In the genomic region with DNA sequence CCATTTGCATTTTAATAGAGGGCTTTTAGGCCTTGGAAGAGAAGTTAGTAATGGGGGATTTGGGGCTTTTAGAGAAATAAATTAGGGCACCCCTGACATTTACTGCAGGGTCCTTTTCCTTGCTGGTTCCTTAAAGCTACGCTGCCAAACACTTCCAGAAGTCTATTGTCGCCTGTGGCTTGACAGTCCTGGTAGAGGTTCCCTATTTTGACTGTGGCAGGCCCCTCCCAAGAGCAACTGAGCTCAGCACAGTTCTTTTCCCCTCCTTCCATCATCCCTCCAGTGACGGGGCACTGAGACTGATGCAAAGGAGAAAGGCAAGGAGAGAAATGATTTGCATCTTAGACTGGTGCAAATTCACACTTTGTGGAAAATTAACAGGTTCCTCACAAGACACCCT, we compare ENCODE assay signal across 2 cellular contexts.
TF ChIP-seq lines count a peak whose summit lies in the region.

No MANE protein-coding gene starts in this region.

TF ChIP-seq in GM23338, 12 proteins besides CTCF, POLR2A, EP300 and RAD21 (continued from another document):
- TF ChIP-seq, protein P1, sequence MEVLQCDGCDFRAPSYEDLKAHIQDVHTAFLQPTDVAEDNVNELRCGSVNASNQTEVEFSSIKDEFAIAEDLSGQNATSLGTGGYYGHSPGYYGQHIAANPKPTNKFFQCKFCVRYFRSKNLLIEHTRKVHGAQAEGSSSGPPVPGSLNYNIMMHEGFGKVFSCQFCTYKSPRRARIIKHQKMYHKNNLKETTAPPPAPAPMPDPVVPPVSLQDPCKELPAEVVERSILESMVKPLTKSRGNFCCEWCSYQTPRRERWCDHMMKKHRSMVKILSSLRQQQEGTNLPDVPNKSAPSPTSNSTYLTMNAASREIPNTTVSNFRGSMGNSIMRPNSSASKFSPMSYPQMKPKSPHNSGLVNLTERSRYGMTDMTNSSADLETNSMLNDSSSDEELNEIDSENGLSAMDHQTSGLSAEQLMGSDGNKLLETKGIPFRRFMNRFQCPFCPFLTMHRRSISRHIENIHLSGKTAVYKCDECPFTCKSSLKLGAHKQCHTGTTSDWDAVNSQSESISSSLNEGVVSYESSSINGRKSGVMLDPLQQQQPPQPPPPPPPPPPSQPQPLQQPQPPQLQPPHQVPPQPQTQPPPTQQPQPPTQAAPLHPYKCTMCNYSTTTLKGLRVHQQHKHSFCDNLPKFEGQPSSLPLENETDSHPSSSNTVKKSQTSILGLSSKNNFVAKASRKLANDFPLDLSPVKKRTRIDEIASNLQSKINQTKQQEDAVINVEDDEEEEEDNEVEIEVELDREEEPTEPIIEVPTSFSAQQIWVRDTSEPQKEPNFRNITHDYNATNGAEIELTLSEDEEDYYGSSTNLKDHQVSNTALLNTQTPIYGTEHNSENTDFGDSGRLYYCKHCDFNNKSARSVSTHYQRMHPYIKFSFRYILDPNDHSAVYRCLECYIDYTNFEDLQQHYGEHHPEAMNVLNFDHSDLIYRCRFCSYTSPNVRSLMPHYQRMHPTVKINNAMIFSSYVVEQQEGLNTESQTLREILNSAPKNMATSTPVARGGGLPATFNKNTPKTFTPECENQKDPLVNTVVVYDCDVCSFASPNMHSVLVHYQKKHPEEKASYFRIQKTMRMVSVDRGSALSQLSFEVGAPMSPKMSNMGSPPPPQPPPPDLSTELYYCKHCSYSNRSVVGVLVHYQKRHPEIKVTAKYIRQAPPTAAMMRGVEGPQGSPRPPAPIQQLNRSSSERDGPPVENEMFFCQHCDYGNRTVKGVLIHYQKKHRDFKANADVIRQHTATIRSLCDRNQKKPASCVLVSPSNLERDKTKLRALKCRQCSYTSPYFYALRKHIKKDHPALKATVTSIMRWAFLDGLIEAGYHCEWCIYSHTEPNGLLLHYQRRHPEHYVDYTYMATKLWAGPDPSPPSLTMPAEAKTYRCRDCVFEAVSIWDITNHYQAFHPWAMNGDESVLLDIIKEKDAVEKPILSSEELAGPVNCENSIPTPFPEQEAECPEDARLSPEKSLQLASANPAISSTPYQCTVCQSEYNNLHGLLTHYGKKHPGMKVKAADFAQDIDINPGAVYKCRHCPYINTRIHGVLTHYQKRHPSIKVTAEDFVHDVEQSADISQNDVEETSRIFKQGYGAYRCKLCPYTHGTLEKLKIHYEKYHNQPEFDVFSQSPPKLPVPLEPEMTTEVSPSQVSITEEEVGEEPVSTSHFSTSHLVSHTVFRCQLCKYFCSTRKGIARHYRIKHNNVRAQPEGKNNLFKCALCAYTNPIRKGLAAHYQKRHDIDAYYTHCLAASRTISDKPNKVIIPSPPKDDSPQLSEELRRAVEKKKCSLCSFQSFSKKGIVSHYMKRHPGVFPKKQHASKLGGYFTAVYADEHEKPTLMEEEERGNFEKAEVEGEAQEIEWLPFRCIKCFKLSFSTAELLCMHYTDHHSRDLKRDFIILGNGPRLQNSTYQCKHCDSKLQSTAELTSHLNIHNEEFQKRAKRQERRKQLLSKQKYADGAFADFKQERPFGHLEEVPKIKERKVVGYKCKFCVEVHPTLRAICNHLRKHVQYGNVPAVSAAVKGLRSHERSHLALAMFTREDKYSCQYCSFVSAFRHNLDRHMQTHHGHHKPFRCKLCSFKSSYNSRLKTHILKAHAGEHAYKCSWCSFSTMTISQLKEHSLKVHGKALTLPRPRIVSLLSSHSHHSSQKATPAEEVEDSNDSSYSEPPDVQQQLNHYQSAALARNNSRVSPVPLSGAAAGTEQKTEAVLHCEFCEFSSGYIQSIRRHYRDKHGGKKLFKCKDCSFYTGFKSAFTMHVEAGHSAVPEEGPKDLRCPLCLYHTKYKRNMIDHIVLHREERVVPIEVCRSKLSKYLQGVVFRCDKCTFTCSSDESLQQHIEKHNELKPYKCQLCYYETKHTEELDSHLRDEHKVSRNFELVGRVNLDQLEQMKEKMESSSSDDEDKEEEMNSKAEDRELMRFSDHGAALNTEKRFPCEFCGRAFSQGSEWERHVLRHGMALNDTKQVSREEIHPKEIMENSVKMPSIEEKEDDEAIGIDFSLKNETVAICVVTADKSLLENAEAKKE (CRISPR knock-in tag; IDR thresholded peaks at IDR 0.05) = no peak
- TF ChIP-seq, protein P2, sequence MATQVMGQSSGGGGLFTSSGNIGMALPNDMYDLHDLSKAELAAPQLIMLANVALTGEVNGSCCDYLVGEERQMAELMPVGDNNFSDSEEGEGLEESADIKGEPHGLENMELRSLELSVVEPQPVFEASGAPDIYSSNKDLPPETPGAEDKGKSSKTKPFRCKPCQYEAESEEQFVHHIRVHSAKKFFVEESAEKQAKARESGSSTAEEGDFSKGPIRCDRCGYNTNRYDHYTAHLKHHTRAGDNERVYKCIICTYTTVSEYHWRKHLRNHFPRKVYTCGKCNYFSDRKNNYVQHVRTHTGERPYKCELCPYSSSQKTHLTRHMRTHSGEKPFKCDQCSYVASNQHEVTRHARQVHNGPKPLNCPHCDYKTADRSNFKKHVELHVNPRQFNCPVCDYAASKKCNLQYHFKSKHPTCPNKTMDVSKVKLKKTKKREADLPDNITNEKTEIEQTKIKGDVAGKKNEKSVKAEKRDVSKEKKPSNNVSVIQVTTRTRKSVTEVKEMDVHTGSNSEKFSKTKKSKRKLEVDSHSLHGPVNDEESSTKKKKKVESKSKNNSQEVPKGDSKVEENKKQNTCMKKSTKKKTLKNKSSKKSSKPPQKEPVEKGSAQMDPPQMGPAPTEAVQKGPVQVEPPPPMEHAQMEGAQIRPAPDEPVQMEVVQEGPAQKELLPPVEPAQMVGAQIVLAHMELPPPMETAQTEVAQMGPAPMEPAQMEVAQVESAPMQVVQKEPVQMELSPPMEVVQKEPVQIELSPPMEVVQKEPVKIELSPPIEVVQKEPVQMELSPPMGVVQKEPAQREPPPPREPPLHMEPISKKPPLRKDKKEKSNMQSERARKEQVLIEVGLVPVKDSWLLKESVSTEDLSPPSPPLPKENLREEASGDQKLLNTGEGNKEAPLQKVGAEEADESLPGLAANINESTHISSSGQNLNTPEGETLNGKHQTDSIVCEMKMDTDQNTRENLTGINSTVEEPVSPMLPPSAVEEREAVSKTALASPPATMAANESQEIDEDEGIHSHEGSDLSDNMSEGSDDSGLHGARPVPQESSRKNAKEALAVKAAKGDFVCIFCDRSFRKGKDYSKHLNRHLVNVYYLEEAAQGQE (IDR thresholded peaks at IDR 0.05; ENCODE audit: unreplicated experiment) = no peak
- no peak for TF ChIP-seq EZH2 (IDR thresholded peaks at IDR 0.05; ENCODE audit: low read depth, unreplicated experiment)

TF ChIP-seq in WTC11, 78 proteins besides CTCF, POLR2A, EP300 and RAD21 (continued from another document):
- TF ChIP-seq, protein P3, sequence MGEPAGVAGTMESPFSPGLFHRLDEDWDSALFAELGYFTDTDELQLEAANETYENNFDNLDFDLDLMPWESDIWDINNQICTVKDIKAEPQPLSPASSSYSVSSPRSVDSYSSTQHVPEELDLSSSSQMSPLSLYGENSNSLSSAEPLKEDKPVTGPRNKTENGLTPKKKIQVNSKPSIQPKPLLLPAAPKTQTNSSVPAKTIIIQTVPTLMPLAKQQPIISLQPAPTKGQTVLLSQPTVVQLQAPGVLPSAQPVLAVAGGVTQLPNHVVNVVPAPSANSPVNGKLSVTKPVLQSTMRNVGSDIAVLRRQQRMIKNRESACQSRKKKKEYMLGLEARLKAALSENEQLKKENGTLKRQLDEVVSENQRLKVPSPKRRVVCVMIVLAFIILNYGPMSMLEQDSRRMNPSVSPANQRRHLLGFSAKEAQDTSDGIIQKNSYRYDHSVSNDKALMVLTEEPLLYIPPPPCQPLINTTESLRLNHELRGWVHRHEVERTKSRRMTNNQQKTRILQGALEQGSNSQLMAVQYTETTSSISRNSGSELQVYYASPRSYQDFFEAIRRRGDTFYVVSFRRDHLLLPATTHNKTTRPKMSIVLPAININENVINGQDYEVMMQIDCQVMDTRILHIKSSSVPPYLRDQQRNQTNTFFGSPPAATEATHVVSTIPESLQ (CRISPR knock-in tag; IDR thresholded peaks at IDR 0.05) = no peak
- TF ChIP-seq FOXJ3 (CRISPR knock-in tag; IDR thresholded peaks at IDR 0.05; ENCODE audit: borderline replicate concordance) (no peak), NFE2L1 (CRISPR knock-in tag; IDR thresholded peaks at IDR 0.05) (no peak)
- TF ChIP-seq, protein P4, sequence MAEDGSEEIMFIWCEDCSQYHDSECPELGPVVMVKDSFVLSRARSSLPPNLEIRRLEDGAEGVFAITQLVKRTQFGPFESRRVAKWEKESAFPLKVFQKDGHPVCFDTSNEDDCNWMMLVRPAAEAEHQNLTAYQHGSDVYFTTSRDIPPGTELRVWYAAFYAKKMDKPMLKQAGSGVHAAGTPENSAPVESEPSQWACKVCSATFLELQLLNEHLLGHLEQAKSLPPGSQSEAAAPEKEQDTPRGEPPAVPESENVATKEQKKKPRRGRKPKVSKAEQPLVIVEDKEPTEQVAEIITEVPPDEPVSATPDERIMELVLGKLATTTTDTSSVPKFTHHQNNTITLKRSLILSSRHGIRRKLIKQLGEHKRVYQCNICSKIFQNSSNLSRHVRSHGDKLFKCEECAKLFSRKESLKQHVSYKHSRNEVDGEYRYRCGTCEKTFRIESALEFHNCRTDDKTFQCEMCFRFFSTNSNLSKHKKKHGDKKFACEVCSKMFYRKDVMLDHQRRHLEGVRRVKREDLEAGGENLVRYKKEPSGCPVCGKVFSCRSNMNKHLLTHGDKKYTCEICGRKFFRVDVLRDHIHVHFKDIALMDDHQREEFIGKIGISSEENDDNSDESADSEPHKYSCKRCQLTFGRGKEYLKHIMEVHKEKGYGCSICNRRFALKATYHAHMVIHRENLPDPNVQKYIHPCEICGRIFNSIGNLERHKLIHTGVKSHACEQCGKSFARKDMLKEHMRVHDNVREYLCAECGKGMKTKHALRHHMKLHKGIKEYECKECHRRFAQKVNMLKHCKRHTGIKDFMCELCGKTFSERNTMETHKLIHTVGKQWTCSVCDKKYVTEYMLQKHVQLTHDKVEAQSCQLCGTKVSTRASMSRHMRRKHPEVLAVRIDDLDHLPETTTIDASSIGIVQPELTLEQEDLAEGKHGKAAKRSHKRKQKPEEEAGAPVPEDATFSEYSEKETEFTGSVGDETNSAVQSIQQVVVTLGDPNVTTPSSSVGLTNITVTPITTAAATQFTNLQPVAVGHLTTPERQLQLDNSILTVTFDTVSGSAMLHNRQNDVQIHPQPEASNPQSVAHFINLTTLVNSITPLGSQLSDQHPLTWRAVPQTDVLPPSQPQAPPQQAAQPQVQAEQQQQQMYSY (CRISPR knock-in tag; IDR thresholded peaks at IDR 0.05) = no peak
- TF ChIP-seq, protein P5, sequence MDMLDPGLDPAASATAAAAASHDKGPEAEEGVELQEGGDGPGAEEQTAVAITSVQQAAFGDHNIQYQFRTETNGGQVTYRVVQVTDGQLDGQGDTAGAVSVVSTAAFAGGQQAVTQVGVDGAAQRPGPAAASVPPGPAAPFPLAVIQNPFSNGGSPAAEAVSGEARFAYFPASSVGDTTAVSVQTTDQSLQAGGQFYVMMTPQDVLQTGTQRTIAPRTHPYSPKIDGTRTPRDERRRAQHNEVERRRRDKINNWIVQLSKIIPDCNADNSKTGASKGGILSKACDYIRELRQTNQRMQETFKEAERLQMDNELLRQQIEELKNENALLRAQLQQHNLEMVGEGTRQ (CRISPR knock-in tag; IDR thresholded peaks at IDR 0.05) = no peak
- TF ChIP-seq, protein P6, sequence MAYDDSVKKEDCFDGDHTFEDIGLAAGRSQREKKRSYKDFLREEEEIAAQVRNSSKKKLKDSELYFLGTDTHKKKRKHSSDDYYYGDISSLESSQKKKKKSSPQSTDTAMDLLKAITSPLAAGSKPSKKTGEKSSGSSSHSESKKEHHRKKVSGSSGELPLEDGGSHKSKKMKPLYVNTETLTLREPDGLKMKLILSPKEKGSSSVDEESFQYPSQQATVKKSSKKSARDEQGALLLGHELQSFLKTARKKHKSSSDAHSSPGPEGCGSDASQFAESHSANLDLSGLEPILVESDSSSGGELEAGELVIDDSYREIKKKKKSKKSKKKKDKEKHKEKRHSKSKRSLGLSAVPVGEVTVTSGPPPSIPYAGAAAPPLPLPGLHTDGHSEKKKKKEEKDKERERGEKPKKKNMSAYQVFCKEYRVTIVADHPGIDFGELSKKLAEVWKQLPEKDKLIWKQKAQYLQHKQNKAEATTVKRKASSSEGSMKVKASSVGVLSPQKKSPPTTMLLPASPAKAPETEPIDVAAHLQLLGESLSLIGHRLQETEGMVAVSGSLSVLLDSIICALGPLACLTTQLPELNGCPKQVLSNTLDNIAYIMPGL (CRISPR knock-in tag; IDR thresholded peaks at IDR 0.05) = no peak
